In genomic region chr7:2525931-2526630, GRCh38 we compare ENCODE assay signal across 1 cellular context.
TF ChIP-seq lines count a peak whose summit lies in the region.

No MANE protein-coding gene starts in this region.

TF ChIP-seq in HEK293, 187 proteins besides CTCF, POLR2A, EP300 and RAD21 (continued from another document):
- TF ChIP-seq ZNF530 (tag by site-specific recombination; IDR thresholded peaks at IDR 0.05; ENCODE audit: low read depth) (no peak), MEIS1 (CRISPR knock-in tag; IDR thresholded peaks at IDR 0.05; ENCODE audit: borderline replicate concordance) (no peak), ZNF529 (tag by site-specific recombination; IDR thresholded peaks at IDR 0.05; ENCODE audit: insufficient replicate concordance) (no peak), PBX3 (CRISPR knock-in tag; IDR thresholded peaks at IDR 0.05) (no peak), ZNF600 (tag by site-specific recombination; IDR thresholded peaks at IDR 0.05) (peak; percentile 81), ZNF555 (tag by site-specific recombination; conservative IDR thresholded peaks at IDR 0.05) (no peak), ZNF561 (tag by site-specific recombination; IDR thresholded peaks at IDR 0.05; ENCODE audit: borderline replicate concordance) (no peak), ZNF37A (tag by site-specific recombination; IDR thresholded peaks at IDR 0.05) (no peak), GLI4 (tag by site-specific recombination; IDR thresholded peaks at IDR 0.05) (no peak), ZBTB7A (tag by site-specific recombination; IDR thresholded peaks at IDR 0.05; ENCODE audit: low read depth) (no peak), ZNF221 (tag by site-specific recombination; IDR thresholded peaks at IDR 0.05; ENCODE audit: borderline replicate concordance) (no peak), PATZ1 (tag by site-specific recombination; IDR thresholded peaks at IDR 0.05) (peak; percentile 65), ZFHX2 (tag by site-specific recombination; conservative IDR thresholded peaks at IDR 0.05) (no peak), ZNF629 (tag by site-specific recombination; IDR thresholded peaks at IDR 0.05) (peak; percentile 35; the same call in 1 of the 2 replicates), ATF2 (tag by site-specific recombination; IDR thresholded peaks at IDR 0.05; ENCODE audit: low read depth) (no peak), ZNF416 (tag by site-specific recombination; IDR thresholded peaks at IDR 0.05) (no peak), ZNF354C (tag by site-specific recombination; IDR thresholded peaks at IDR 0.05; ENCODE audit: borderline replicate concordance, low read depth) (no peak), ZXDB (tag by site-specific recombination; IDR thresholded peaks at IDR 0.05) (no peak), ZNF621 (tag by site-specific recombination; IDR thresholded peaks at IDR 0.05) (no peak), ZNF366 (tag by site-specific recombination; conservative IDR thresholded peaks at IDR 0.05) (no peak), TRIM28 (IDR thresholded peaks at IDR 0.05; ENCODE audit: borderline replicate concordance, low read length) (no peak)
- TF ChIP-seq, protein P1, sequence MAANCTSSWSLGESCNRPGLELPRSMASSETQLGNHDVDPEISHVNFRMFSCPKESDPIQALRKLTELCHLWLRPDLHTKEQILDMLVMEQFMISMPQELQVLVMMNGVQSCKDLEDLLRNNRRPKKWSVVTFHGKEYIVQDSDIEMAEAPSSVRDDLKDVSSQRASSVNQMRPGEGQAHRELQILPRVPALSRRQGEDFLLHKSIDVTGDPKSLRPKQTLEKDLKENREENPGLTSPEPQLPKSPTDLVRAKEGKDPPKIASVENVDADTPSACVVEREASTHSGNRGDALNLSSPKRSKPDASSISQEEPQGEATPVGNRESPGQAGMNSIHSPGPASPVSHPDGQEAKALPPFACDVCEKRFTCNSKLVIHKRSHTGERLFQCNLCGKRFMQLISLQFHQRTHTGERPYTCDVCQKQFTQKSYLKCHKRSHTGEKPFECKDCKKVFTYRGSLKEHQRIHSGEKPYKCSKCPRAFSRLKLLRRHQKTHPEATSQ (tag by site-specific recombination; IDR thresholded peaks at IDR 0.05), result no peak
- TF ChIP-seq, protein P2, sequence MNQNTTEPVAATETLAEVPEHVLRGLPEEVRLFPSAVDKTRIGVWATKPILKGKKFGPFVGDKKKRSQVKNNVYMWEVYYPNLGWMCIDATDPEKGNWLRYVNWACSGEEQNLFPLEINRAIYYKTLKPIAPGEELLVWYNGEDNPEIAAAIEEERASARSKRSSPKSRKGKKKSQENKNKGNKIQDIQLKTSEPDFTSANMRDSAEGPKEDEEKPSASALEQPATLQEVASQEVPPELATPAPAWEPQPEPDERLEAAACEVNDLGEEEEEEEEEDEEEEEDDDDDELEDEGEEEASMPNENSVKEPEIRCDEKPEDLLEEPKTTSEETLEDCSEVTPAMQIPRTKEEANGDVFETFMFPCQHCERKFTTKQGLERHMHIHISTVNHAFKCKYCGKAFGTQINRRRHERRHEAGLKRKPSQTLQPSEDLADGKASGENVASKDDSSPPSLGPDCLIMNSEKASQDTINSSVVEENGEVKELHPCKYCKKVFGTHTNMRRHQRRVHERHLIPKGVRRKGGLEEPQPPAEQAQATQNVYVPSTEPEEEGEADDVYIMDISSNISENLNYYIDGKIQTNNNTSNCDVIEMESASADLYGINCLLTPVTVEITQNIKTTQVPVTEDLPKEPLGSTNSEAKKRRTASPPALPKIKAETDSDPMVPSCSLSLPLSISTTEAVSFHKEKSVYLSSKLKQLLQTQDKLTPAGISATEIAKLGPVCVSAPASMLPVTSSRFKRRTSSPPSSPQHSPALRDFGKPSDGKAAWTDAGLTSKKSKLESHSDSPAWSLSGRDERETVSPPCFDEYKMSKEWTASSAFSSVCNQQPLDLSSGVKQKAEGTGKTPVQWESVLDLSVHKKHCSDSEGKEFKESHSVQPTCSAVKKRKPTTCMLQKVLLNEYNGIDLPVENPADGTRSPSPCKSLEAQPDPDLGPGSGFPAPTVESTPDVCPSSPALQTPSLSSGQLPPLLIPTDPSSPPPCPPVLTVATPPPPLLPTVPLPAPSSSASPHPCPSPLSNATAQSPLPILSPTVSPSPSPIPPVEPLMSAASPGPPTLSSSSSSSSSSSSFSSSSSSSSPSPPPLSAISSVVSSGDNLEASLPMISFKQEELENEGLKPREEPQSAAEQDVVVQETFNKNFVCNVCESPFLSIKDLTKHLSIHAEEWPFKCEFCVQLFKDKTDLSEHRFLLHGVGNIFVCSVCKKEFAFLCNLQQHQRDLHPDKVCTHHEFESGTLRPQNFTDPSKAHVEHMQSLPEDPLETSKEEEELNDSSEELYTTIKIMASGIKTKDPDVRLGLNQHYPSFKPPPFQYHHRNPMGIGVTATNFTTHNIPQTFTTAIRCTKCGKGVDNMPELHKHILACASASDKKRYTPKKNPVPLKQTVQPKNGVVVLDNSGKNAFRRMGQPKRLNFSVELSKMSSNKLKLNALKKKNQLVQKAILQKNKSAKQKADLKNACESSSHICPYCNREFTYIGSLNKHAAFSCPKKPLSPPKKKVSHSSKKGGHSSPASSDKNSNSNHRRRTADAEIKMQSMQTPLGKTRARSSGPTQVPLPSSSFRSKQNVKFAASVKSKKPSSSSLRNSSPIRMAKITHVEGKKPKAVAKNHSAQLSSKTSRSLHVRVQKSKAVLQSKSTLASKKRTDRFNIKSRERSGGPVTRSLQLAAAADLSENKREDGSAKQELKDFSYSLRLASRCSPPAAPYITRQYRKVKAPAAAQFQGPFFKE (tag by site-specific recombination; IDR thresholded peaks at IDR 0.05; ENCODE audit: borderline replicate concordance), result no peak
- TF ChIP-seq, protein P3, sequence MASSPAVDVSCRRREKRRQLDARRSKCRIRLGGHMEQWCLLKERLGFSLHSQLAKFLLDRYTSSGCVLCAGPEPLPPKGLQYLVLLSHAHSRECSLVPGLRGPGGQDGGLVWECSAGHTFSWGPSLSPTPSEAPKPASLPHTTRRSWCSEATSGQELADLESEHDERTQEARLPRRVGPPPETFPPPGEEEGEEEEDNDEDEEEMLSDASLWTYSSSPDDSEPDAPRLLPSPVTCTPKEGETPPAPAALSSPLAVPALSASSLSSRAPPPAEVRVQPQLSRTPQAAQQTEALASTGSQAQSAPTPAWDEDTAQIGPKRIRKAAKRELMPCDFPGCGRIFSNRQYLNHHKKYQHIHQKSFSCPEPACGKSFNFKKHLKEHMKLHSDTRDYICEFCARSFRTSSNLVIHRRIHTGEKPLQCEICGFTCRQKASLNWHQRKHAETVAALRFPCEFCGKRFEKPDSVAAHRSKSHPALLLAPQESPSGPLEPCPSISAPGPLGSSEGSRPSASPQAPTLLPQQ (tag by site-specific recombination; IDR thresholded peaks at IDR 0.05), result peak; percentile 93
